In the genomic region with DNA sequence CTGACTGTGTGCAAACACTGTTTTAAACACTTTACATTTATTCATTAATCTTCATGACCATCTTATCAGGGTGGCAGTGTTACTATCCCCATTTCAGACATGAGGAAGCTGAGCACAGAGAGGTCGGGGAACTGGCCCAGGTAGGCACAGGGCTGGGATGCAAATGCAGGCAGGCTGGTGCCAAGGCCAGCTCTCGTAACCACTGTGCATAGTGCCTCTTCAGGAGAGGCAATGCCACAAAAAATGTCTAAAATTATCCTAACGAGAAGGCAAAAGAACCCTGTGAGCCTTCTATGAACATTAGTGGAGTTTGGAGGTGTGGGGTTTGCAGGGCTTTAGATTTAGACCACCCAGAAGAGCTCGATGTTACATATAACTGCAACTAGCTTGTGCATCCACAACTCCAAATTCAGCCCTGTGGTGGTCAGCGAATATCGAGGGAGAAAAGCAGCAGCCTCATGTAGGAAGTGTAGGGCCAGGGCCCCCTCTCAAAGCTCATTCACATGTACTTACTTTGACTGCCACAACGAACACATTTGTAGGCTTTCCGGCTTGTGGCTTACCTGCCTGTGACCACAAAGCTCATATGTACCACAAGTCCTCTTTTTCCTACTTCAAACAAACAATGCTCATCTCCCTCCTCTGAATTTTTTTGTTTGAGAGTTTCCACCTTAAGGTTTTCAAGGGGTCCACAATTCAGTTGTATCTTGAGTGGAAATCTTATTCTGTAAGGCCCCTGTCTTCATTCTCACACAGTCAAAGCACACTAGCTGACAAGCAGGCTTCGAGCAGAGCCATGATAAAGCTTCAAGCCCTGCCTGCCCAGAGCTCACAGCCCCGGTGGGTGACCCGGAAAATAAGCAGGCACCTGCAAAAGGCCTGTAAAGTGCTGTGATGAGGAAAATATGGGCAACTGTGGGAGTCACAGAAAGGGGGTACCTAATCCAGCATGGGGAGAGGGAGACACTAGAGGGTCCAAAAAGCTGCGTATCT, we compare ENCODE assay signal across 12 cellular contexts.
DNase-seq lines count a peak whose midpoint lies in the region; ATAC-seq lines count a peak whose summit lies in the region.
"Had no signal": no experiment of that assay in that cellular context is flagged by ENCODE, and none has a peak within 500 bp of the region (broad histone marks: within the 10 kb centered on the region; RNA-seq: fewer than 3 reads in every experiment).

No MANE protein-coding gene starts in this region.

- H3K4me1 ChIP-seq in GM23248 (ENCODE audit: insufficient read depth): peaks cover 32% of the 10 kb centered on the region
- H3K4me1 ChIP-seq: body of pancreas had no signal

- no peaks in the 10 kb centered on the region for H3K36me3 Mint-ChIP-seq in activated naive CD8-positive, alpha-beta T cell treated with anti-CD3 and anti-CD28 coated beads for 36 hours

- WGBS in GM23248 (ENCODE audit: low coverage in 1 of 2, low lambda C conversion rate in 2 of 2, missing lambda C conversion rate in 2 of 2), 2 experiments: 85 to 87% methylated on average over 12 of the region's 12 CpGs

- peaks cover 34% of the 10 kb centered on the region for H3F3A ChIP-seq in GM23248 (ENCODE audit: insufficient read depth)

- no peak overlapping the region for H3K4me3 ChIP-seq in GM23248
- H3K4me3 ChIP-seq: body of pancreas had no signal

- peaks cover 34% of the 10 kb centered on the region for H3K4me1 Mint-ChIP-seq in activated naive CD8-positive, alpha-beta T cell treated with anti-CD3 and anti-CD28 coated beads for 36 hours

- DNase-seq in GM23248: no peak
- DNase-seq in activated CD4-positive, alpha-beta T cell treated with anti-CD3 and anti-CD28 coated beads for 1 hour: peak; percentile 15
- DNase-seq in activated naive CD8-positive, alpha-beta T cell treated with anti-CD3 and anti-CD28 coated beads for 36 hours: peak; percentile 50
- peak; percentile 16 to 18 for DNase-seq in stimulated activated CD4-positive, alpha-beta T cell treated with anti-CD3 and anti-CD28 coated beads, Interleukin-2, amount 100 ng/mL, for 48 hours
- DNase-seq in COLO668 (lab: John Stamatoyannopoulos, UW; ENCODE audit: unreplicated experiment): no peak
- DNase-seq in dermis blood vessel endothelial cell: no peak
- DNase-seq: body of pancreas, mesendoderm, NCI-H1436 treated with DMSO at 0.1 percent for 48 hours, Right ventricle myocardium superior had no signal

- H3K9me3 Mint-ChIP-seq in activated naive CD8-positive, alpha-beta T cell treated with anti-CD3 and anti-CD28 coated beads for 36 hours: no peaks in the 10 kb centered on the region

- ATAC-seq in HG02798 (IDR thresholded peaks at IDR 0.05; ENCODE audit: poor library complexity, unreplicated experiment): no peak
- no peak for ATAC-seq in GM19351 (IDR thresholded peaks at IDR 0.05; ENCODE audit: unreplicated experiment)
- ATAC-seq: body of pancreas had no signal

- H3K4me3 Mint-ChIP-seq in activated naive CD8-positive, alpha-beta T cell treated with anti-CD3 and anti-CD28 coated beads for 36 hours: peak overlapping the region; percentile 24

- H3K9me3 ChIP-seq in GM23248 (ENCODE audit: low read depth): no peaks in the 10 kb centered on the region
- H3K9me3 ChIP-seq: body of pancreas had no signal

- H2AFZ ChIP-seq in GM23248: no peak overlapping the region

- peak overlapping the region; percentile 55 for H3K27ac ChIP-seq in GM23248
- H3K27ac ChIP-seq: body of pancreas had no signal

- H3K9me2 ChIP-seq in GM23248 (ENCODE audit: insufficient read depth): no peaks in the 10 kb centered on the region

- H3K4me2 ChIP-seq in GM23248 (ENCODE audit: unreplicated experiment): no peak overlapping the region

- in situ Hi-C loops in GM23248 (cut with MboI): no loop called here

- no peaks in the 10 kb centered on the region for H4K20me1 ChIP-seq in GM23248 (ENCODE audit: insufficient read depth)

- H3K9ac ChIP-seq in GM23248: no peak overlapping the region; the same call in 1 of the 2 replicates

- no peaks in the 10 kb centered on the region for H3K36me3 ChIP-seq in GM23248 (ENCODE audit: low read depth)

- H3K27ac Mint-ChIP-seq in activated naive CD8-positive, alpha-beta T cell treated with anti-CD3 and anti-CD28 coated beads for 36 hours: peak overlapping the region; percentile 23

- no peaks in the 10 kb centered on the region for H3K79me2 ChIP-seq in GM23248 (ENCODE audit: insufficient read depth)

- H3K27me3 ChIP-seq in GM23248 (replicated peaks; ENCODE audit: insufficient read depth): no peaks in the 10 kb centered on the region
- H3K27me3 ChIP-seq: body of pancreas had no signal

- H3K27me3 Mint-ChIP-seq in activated naive CD8-positive, alpha-beta T cell treated with anti-CD3 and anti-CD28 coated beads for 36 hours: peaks cover 26% of the 10 kb centered on the region

Comparison
In these comparisons a context has a peak if more than half of its experiments do, and no peak if none do; other contexts are left out.
1. DNase-seq: peak in activated CD4-positive, alpha-beta T cell treated with anti-CD3 and anti-CD28 coated beads for 1 hour (single experiment), activated naive CD8-positive, alpha-beta T cell treated with anti-CD3 and anti-CD28 coated beads for 36 hours (single experiment) and stimulated activated CD4-positive, alpha-beta T cell treated with anti-CD3 and anti-CD28 coated beads, Interleukin-2, amount 100 ng/mL, for 48 hours (2 of 2); none in GM23248 (single experiment), COLO668 (single experiment) and dermis blood vessel endothelial cell (single experiment).